Comparison of ENCODE assay signal across 8 cellular contexts in the genomic region with DNA sequence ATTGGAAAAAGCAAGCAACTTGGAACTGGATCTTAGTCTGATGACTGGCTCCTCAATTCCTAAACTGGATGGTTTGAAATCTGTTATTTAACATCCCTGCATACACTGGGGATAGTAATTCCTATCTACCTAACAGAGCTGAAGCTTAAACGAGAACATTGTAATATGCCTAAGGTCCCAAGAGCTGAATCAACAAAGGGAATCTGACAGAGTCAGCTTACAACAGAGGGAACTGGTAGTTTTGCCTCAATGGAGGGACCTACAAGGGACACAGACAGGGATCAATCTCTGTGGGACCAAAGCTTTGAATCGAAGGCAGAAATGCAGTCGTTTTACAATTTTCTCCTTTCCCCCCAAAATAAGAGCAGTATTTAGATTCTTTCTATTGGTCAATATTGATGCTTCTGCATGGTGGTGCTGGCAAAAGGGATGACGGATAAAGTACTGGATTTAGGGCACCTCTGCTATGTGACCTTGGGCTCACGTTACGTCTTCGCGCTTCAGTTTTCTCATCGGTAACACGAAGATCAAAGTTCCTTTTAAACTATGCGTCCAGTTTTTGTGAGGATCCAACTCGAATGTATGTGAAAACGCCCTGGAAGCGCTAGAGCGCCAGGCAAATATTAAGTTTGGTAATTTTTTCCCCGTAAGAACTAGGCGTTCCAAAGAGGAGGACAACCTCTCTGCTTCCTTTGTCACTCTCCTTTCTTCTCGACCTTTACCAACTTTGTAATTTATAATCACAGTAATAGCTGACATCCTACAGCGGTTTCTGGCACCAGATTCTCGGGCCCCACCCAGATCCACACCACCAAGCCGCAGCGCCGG. TPM values are rescaled to one million over a fixed set of nuclear protein-coding genes. Genes with fewer than 3 reads are reported as not detected.
DNase-seq lines count a peak whose midpoint lies in the region; TF ChIP-seq lines count a peak whose summit lies in the region.

No MANE protein-coding gene starts in this region.

- no peak overlapping the region for H3K27ac Mint-ChIP-seq in endothelial cell (ENCODE audit: unreplicated experiment)

- H2AFZ ChIP-seq in GM23248 = peak overlapping the region; percentile 75

- H4K20me1 ChIP-seq in GM23248 (ENCODE audit: insufficient read depth) = peaks cover 6% of the 10 kb centered on the region; the same call in 1 of the 2 replicates

- WGBS in GM23248 (ENCODE audit: low coverage in 1 of 2, low lambda C conversion rate in 2 of 2, missing lambda C conversion rate in 2 of 2), 2 experiments = 1 to 2% methylated on average over 23 of the region's 23 CpGs
- 2 to 3% (median 2%) methylated on average over 23 of the region's 23 CpGs for WGBS in stomach, 5 donors

- H3K9ac ChIP-seq in GM23248 = peak overlapping the region; percentile 81
- peak overlapping the region; percentile 68 for H3K9ac ChIP-seq in iPS-18a (ENCODE audit: low read length)

- H3F3A ChIP-seq in GM23248 (ENCODE audit: insufficient read depth) = peaks cover 18% of the 10 kb centered on the region

- H3K27me3 Mint-ChIP-seq in endothelial cell (ENCODE audit: unreplicated experiment) = peaks cover 2% of the 10 kb centered on the region

- no peaks in the 10 kb centered on the region for H3K27me3 ChIP-seq in GM23248 (replicated peaks; ENCODE audit: insufficient read depth)
- H3K27me3 ChIP-seq in iPS-18a (ENCODE audit: control insufficient read depth, insufficient read depth, low read length) = peaks cover 11% of the 10 kb centered on the region
- no peaks in the 10 kb centered on the region for H3K27me3 ChIP-seq in stomach

- in situ Hi-C loops in GM23248 (cut with MboI) = no loop called here

- intact Hi-C loops in stomach (cut with DNase I; ENCODE audit: low total_unique reads) = no loop called here

- H3K4me3 ChIP-seq in GM23248 (peak overlapping the region; percentile 91), WI38 (ENCODE audit: low read depth, low read length) (peak overlapping the region; percentile 94), iPS-18a (ENCODE audit: low read length) (peak overlapping the region; percentile 89), stomach (peak overlapping the region; percentile 67 to 100 (median 96))

- H3K4me1 ChIP-seq in GM23248 (ENCODE audit: insufficient read depth) (peaks cover 22% of the 10 kb centered on the region), iPS-18a (ENCODE audit: control insufficient read depth, low read depth, low read length) (peaks cover 6% of the 10 kb centered on the region), stomach (peaks cover 14 to 80% (median 63%) of the 10 kb centered on the region in 4 donors)

- peak overlapping the region; percentile 86 for H3K4me2 ChIP-seq in GM23248 (ENCODE audit: unreplicated experiment)

- no peak for TF ChIP-seq EP300 in stomach (IDR thresholded peaks at IDR 0.05)

- no peaks in the 10 kb centered on the region for H3K9me3 Mint-ChIP-seq in endothelial cell (ENCODE audit: unreplicated experiment)

- no peak for TF ChIP-seq CTCF in WI38 (IDR thresholded peaks at IDR 0.05; ENCODE audit: low read depth, low read length)
- no peak for TF ChIP-seq CTCF in stomach (IDR thresholded peaks at IDR 0.05)
- no peak for TF ChIP-seq CTCF in endothelial cell (IDR thresholded peaks at IDR 0.05; ENCODE audit: unreplicated experiment)

- peaks cover 20% of the 10 kb centered on the region for H3K4me1 Mint-ChIP-seq in endothelial cell (ENCODE audit: unreplicated experiment)

- H3K79me2 ChIP-seq in GM23248 (ENCODE audit: insufficient read depth) = peaks cover 79% of the 10 kb centered on the region

- no peak for TF ChIP-seq POLR2A in stomach (IDR thresholded peaks at IDR 0.05)

- H3K36me3 Mint-ChIP-seq in endothelial cell (ENCODE audit: low read depth, unreplicated experiment) = peaks cover 3% of the 10 kb centered on the region

- no peaks in the 10 kb centered on the region for H3K9me2 ChIP-seq in GM23248 (ENCODE audit: insufficient read depth)

- no peak overlapping the region for H3K4me3 Mint-ChIP-seq in endothelial cell (ENCODE audit: unreplicated experiment)

- H3K36me3 ChIP-seq in GM23248 (ENCODE audit: low read depth) (0 out of 2 replicates have a peak, but pooled peaks cover 4% of the 10 kb centered on the region), iPS-18a (ENCODE audit: control insufficient read depth, low read depth, low read length) (no peaks in the 10 kb centered on the region), stomach (no peaks in the 10 kb centered on the region)

- DNase-seq in GM23248 (peak; percentile 56), stomach (no peak), ecto neural progenitor cell (ENCODE audit: low spot score) (no peak), endothelial cell (ENCODE audit: low spot score) (no peak)
- no peak for DNase-seq in stimulated activated CD4-positive, alpha-beta T cell treated with anti-CD3 and anti-CD28 coated beads, Interleukin-2, amount 100 ng/mL, for 24 hours
- no peak for DNase-seq in activated naive CD4-positive, alpha-beta T cell (lab: John Stamatoyannopoulos, UW)

- H3K9me3 ChIP-seq in GM23248 (ENCODE audit: low read depth) (no peaks in the 10 kb centered on the region), iPS-18a (ENCODE audit: control insufficient read depth, low read depth, low read length) (no peaks in the 10 kb centered on the region), stomach (no peaks in the 10 kb centered on the region)

- H3K27ac ChIP-seq in GM23248 (peak overlapping the region; percentile 73), iPS-18a (ENCODE audit: low read length) (peak overlapping the region; percentile 74), stomach (peak overlapping the region; percentile 57 to 96 (median 95))

RNA-seq across cellular contexts. Expression of a gene that starts 1.1 kb away (rescaled TPM):
- total RNA-seq in GM23248 (2014; rRNA removed; shearing (Covaris generic)) = 109 and 134 TPM in 2 replicates
- polyA plus RNA-seq in GM23248 (2016; fragmentation: Nextera tagmentation; extraction: Ambion mirVana) (127 and 134 TPM in 2 replicates), stomach (10 to 100 TPM; 41.5 to 60.7 (median 43.9) TPM)
- total RNA-seq in stomach (100 to 1,000 TPM in 1 of 5 donors, 10 to 100 TPM in 4; 46.9 to 277 (median 64.3) TPM), endothelial cell (ENCODE audit: unreplicated experiment) (147 TPM)

RNA-seq across cellular contexts. Expression of a gene that starts 2.4 kb away (rescaled TPM):
- 3.1 and 3.7 TPM in 2 replicates for total RNA-seq in GM23248 (2014; rRNA removed; shearing (Covaris generic))
- polyA plus RNA-seq in GM23248 (2016; fragmentation: Nextera tagmentation; extraction: Ambion mirVana) = 5.0 and 5.5 TPM in 2 replicates
- total RNA-seq in stomach = 10 to 100 TPM in 2 of 5 donors, 1 to 10 TPM in 2, under 1 TPM in 1; 0.29 to 26.3 (median 5.4) TPM
- polyA plus RNA-seq in stomach = 1 to 10 TPM; 2.9 to 4.1 (median 3.2) TPM
- total RNA-seq in endothelial cell (ENCODE audit: unreplicated experiment) = 44.4 TPM

RNA-seq across cellular contexts. Expression of a gene that starts 50.1 kb away (rescaled TPM):
- not detected in 2 replicates for total RNA-seq in GM23248 (2014; rRNA removed; shearing (Covaris generic))
- polyA plus RNA-seq in GM23248 (2016; fragmentation: Nextera tagmentation; extraction: Ambion mirVana) (not detected in 2 replicates), stomach (under 1 TPM; 0.46 to 0.62 (median 0.53) TPM)
- total RNA-seq in stomach (1 to 10 TPM in 1 of 5 donors, not detected in 4; 8.0 TPM), endothelial cell (ENCODE audit: unreplicated experiment) (0.18 TPM)
